In genomic region chr1:58774027-58774426, GRCh38 we compare ENCODE assay signal across 10 cellular contexts. TPM values are rescaled to one million over a fixed set of nuclear protein-coding genes. Genes with fewer than 3 reads are reported as not detected.
DNase-seq lines count a peak whose midpoint lies in the region; ATAC-seq and TF ChIP-seq lines count a peak whose summit lies in the region.
"Had no signal": no experiment of that assay in that cellular context is flagged by ENCODE, and none has a peak within 500 bp of the region (broad histone marks: within the 10 kb centered on the region; RNA-seq: fewer than 3 reads in every experiment).

No MANE protein-coding gene starts in this region.

- H3K14ac ChIP-seq in neuronal stem cell (ENCODE audit: low read length) = no peak overlapping the region

- H3K4me1 ChIP-seq in left ventricle myocardium inferior (peaks cover 23% of the 10 kb centered on the region), ascending aorta (peaks cover 3 to 17% of the 10 kb centered on the region in 2 donors), neuronal stem cell (ENCODE audit: control insufficient read depth in 2 of 2, insufficient read depth in 1 of 2, low read depth in 1 of 2, low read length in 2 of 2) (peaks cover 4 to 11% of the 10 kb centered on the region in 2 donors), uterus (peaks cover 0 to 5% of the 10 kb centered on the region in 2 donors)

- intact Hi-C loops in left ventricle myocardium inferior (cut with micrococcal nuclease) = no loop called here
- intact Hi-C loops in Right ventricle myocardium inferior (cut with DNase I) = no loop called here
- intact Hi-C loops in ascending aorta (cut with DNase I) = loop anchor here (10.0 kb wide), 1 partner anchor 189 kb away; no protein-coding TSS in a partner anchor
- intact Hi-C loops in uterus (cut with DNase I; ENCODE audit: low total_unique reads) = no loop called here
- intact Hi-C loops in activated naive CD4-positive, alpha-beta T cell treated with anti-CD3 and anti-CD28 coated beads for 36 hours (cut with micrococcal nuclease) = no loop called here

- ATAC-seq in Right ventricle myocardium inferior (no peak), HG03469 (IDR thresholded peaks at IDR 0.05; ENCODE audit: unreplicated experiment) (no peak), GM19452 (IDR thresholded peaks at IDR 0.05; ENCODE audit: unreplicated experiment) (no peak)

- H3K36me3 Mint-ChIP-seq in activated naive CD4-positive, alpha-beta T cell treated with anti-CD3 and anti-CD28 coated beads for 36 hours (ENCODE audit: low read depth) = no peaks in the 10 kb centered on the region

- H2AK5ac ChIP-seq in neuronal stem cell (ENCODE audit: low read depth, low read length) = no peak overlapping the region

- H4K91ac ChIP-seq in neuronal stem cell (ENCODE audit: low read depth, low read length, poor library complexity) = no peak overlapping the region

- H3K9me3 ChIP-seq in left ventricle myocardium inferior (replicated peaks) (no peaks in the 10 kb centered on the region), ascending aorta (no peaks in the 10 kb centered on the region), neuronal stem cell (replicated peaks in 1 of 2; ENCODE audit: control insufficient read depth in 2 of 2, insufficient read depth in 1 of 2, low read depth in 1 of 2, low read length in 2 of 2) (no peaks in the 10 kb centered on the region), uterus (no peaks in the 10 kb centered on the region)

- H2AFZ ChIP-seq in neuronal stem cell (ENCODE audit: low read length) = peak overlapping the region; percentile 93

- no peak overlapping the region for H3K4me2 ChIP-seq in neuronal stem cell (ENCODE audit: insufficient read depth, low read length, poor library complexity, severe bottlenecking)

- no peak overlapping the region for H3K18ac ChIP-seq in neuronal stem cell (ENCODE audit: low read length)

- H3K27ac ChIP-seq in left ventricle myocardium inferior (replicated peaks) (peak overlapping the region; percentile 81), ascending aorta (peak overlapping the region; percentile 59 to 78), neuronal stem cell (replicated peaks; ENCODE audit: low read length) (no peak overlapping the region), uterus (peak overlapping the region; percentile 61 to 76)

- H3K27me3 ChIP-seq in left ventricle myocardium inferior (ENCODE audit: low read depth) = no peaks in the 10 kb centered on the region
- no peaks in the 10 kb centered on the region for H3K27me3 ChIP-seq in ascending aorta
- no peaks in the 10 kb centered on the region for H3K27me3 ChIP-seq in neuronal stem cell (ENCODE audit: control insufficient read depth in 3 of 3, insufficient read depth in 3 of 3, low read depth in 1 of 3, low read length in 3 of 3)
- H3K27me3 ChIP-seq in uterus = no peaks in the 10 kb centered on the region

- no peaks in the 10 kb centered on the region for H3K79me1 ChIP-seq in neuronal stem cell (ENCODE audit: low read depth, low read length)

- no peak overlapping the region for H2BK5ac ChIP-seq in neuronal stem cell (ENCODE audit: low read length)

- H2BK12ac ChIP-seq in neuronal stem cell (ENCODE audit: low read length) = no peak overlapping the region

- no peak overlapping the region for H3K4me3 Mint-ChIP-seq in activated naive CD4-positive, alpha-beta T cell treated with anti-CD3 and anti-CD28 coated beads for 36 hours

- no peak overlapping the region for H3K4me3 ChIP-seq in left ventricle myocardium inferior
- H3K4me3 ChIP-seq in ascending aorta = no peak overlapping the region
- H3K4me3 ChIP-seq in neuronal stem cell (ENCODE audit: low read length in 2 of 2) = no peak overlapping the region
- H3K4me3 ChIP-seq in uterus = no peak overlapping the region

- H3K23ac ChIP-seq in neuronal stem cell (ENCODE audit: low read depth, low read length, poor library complexity) = no peak overlapping the region

- no peak for TF ChIP-seq POLR2A in uterus (IDR thresholded peaks at IDR 0.05)

- H3K9me3 Mint-ChIP-seq in activated naive CD4-positive, alpha-beta T cell treated with anti-CD3 and anti-CD28 coated beads for 36 hours = peaks cover 1% of the 10 kb centered on the region

- CTCF ChIA-PET in activated naive CD4-positive, alpha-beta T cell treated with anti-CD3 and anti-CD28 coated beads for 36 hours (lab: Charles Lee) = interaction anchor here (0.6 to 1.7 kb wide), 2 partner anchors 11 to 14 kb away, joined by 3 to 4 read pairs; no protein-coding TSS in a partner anchor

- no peak overlapping the region for H3K4ac ChIP-seq in neuronal stem cell (ENCODE audit: low read length)

- H4K8ac ChIP-seq in neuronal stem cell (ENCODE audit: low read depth, low read length) = no peak overlapping the region

- no peak for DNase-seq in left ventricle myocardium inferior
- DNase-seq in Right ventricle myocardium inferior (ENCODE audit: missing footprints) = no peak
- DNase-seq in ascending aorta (ENCODE audit: low spot score in 2 of 2) = no peak
- DNase-seq in neuronal stem cell (ENCODE audit: low spot score) = no peak
- no peak for DNase-seq in uterus
- no peak for DNase-seq in activated naive CD4-positive, alpha-beta T cell treated with anti-CD3 and anti-CD28 coated beads for 36 hours
- DNase-seq: activated T-cell treated with anti-CD3 and anti-CD28 coated beads for 4 hours; stimulated activated CD4-positive, alpha-beta T cell treated with anti-CD3 and anti-CD28 coated beads, Interleukin-4, amount 100 ng/mL, for 24 hours had no signal

- H3K27ac Mint-ChIP-seq in activated naive CD4-positive, alpha-beta T cell treated with anti-CD3 and anti-CD28 coated beads for 36 hours = no peak overlapping the region

- H3K27me3 Mint-ChIP-seq in activated naive CD4-positive, alpha-beta T cell treated with anti-CD3 and anti-CD28 coated beads for 36 hours (ENCODE audit: low read depth) = peaks cover 8% of the 10 kb centered on the region

- TF ChIP-seq CTCF in left ventricle myocardium inferior (IDR thresholded peaks at IDR 0.05; ENCODE audit: borderline replicate concordance) (no peak), ascending aorta (IDR thresholded peaks at IDR 0.05) (no peak), uterus (IDR thresholded peaks at IDR 0.05) (no peak)

- peaks cover 12% of the 10 kb centered on the region for H3K4me1 Mint-ChIP-seq in activated naive CD4-positive, alpha-beta T cell treated with anti-CD3 and anti-CD28 coated beads for 36 hours (ENCODE audit: low read depth)

- no peaks in the 10 kb centered on the region for H3K36me3 ChIP-seq in left ventricle myocardium inferior
- no peaks in the 10 kb centered on the region for H3K36me3 ChIP-seq in ascending aorta
- no peaks in the 10 kb centered on the region for H3K36me3 ChIP-seq in neuronal stem cell (replicated peaks in 1 of 2; ENCODE audit: control insufficient read depth in 2 of 2, insufficient read depth in 2 of 2, low read length in 2 of 2)
- H3K36me3 ChIP-seq in uterus = no peaks in the 10 kb centered on the region

- H2BK15ac ChIP-seq in neuronal stem cell (ENCODE audit: low read length) = no peak overlapping the region

- no peak overlapping the region for H3K9ac ChIP-seq in neuronal stem cell (ENCODE audit: low read depth, low read length, poor library complexity)

- H2BK120ac ChIP-seq in neuronal stem cell (ENCODE audit: low read depth, low read length) = no peak overlapping the region

- WGBS in neuronal stem cell (ENCODE audit: extremely low coverage in 2 of 2, insufficient read length in 2 of 2, insufficient replicate concordance in 1 of 2), 2 donors = no CpG with 5 or more reads among the region's 1 CpG

RNA-seq across cellular contexts. Expression of gene JUN, which starts 9.8 kb away (rescaled TPM):
- total RNA-seq in left ventricle myocardium inferior = 101 TPM
- total RNA-seq in Right ventricle myocardium inferior = 64.2 TPM
- 1,004 TPM for total RNA-seq in ascending aorta
- polyA plus RNA-seq in neuronal stem cell (2013, experiment 1 of 2) = 6.3 TPM
- polyA plus RNA-seq in neuronal stem cell (2013, experiment 2 of 2) = 6.3 TPM
- 100 to 1,000 TPM; 154 to 246 (median 239) TPM for total RNA-seq in uterus
- 10 to 100 TPM; 24.2 to 25.9 TPM for total RNA-seq in activated naive CD4-positive, alpha-beta T cell treated with anti-CD3 and anti-CD28 coated beads for 36 hours
